ENCODE assay signal across 20 cellular contexts in the genomic region with DNA sequence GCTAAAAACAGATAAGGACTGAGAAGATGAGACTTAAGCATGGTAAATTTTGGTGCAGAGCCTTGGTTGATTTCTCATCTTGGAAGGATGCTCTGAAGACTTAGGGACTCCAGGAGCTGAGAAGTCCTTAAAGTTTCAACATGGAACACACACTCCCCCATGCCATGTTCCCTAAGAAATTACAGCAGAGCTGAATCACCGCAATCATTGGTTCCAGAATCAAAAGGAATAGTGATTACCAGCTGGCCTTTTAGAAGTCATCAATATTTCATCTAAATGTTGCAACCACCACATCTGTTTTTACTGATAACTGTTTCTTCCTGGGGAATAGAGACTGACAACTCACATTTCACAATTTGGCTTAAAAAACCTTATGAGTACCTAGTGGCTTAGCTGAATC.
"Had no signal": no experiment of that assay in that cellular context is flagged by ENCODE, and none has a peak within 500 bp of the region (broad histone marks: within the 10 kb centered on the region; RNA-seq: fewer than 3 reads in every experiment).

No MANE protein-coding gene starts in this region.

- H3K4me1 ChIP-seq: esophagus muscularis mucosa, gastrocnemius medialis, heart right ventricle, left lung, lower lobe of right lung had no signal

- H3K27ac ChIP-seq: coronary artery, dorsolateral prefrontal cortex, esophagus muscularis mucosa, gastrocnemius medialis, heart right ventricle, left lung, lower lobe of right lung had no signal

- H3K36me3 ChIP-seq: esophagus muscularis mucosa, gastrocnemius medialis, heart right ventricle, left lung, lower lobe of right lung had no signal

- H3K27me3 ChIP-seq: left lung had no signal

- H3K4me3 ChIP-seq: coronary artery, dorsolateral prefrontal cortex, esophagus muscularis mucosa, gastrocnemius medialis, heart right ventricle, left lung, lower lobe of right lung, mucosa of descending colon had no signal

- H3K9me3 ChIP-seq: esophagus muscularis mucosa, gastrocnemius medialis, heart right ventricle, left lung, lower lobe of right lung, mucosa of descending colon had no signal

- DNase-seq: dermis blood vessel endothelial cell; dorsolateral prefrontal cortex; effector CD4-positive, alpha-beta T cell; effector memory CD4-positive, alpha-beta T cell; foreskin melanocyte; gastrocnemius medialis; glutamatergic neuron; head of caudate nucleus; heart right ventricle; hippocampal formation; left cardiac atrium; left lung; left ventricle myocardium superior; lower lobe of right lung; mesenchymal stem cell; mucosa of descending colon; naive B cell; naive thymus-derived CD8-positive, alpha-beta T cell had no signal

- ATAC-seq: gastrocnemius medialis; heart right ventricle; left cardiac atrium; left lung; left ventricle myocardium superior; lower lobe of right lung; mucosa of descending colon; naive thymus-derived CD8-positive, alpha-beta T cell had no signal
